9 cellular contexts compared by ENCODE assay signal in the genomic region with DNA sequence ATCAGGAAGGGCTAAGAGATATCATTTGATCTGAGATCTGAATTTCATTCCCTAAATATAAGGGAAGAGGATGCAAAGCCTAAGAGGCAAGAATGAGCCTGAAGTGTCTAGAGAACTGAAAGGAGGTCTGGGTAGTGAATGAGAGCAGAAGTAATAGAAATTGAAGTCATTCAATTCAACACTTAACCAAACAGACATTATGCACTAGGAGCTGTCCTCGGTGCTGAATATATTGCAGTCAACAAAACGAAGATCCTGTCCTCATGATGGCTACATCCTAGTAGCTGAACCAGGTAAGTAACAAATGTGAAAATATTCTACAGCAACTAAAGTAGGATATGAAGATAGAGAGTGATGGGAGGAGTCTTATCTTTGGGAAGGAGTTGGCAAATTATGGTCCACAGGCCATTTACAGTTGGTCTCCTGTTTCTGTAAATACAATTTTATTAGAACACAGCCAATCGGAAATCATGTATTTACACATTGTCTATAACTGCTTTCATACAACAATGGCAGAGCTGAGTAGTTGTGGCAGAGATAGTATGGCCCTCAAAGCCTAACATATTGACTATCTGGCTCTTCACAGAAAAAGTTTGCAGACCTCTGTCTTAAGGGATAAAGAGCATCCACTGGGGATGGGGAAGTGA.
A peak's percentile ranks its signal among the peaks of the same experiment; 100 is the strongest.
DNase-seq lines count a peak whose midpoint lies in the region; ATAC-seq and TF ChIP-seq lines count a peak whose summit lies in the region.
"Had no signal": no experiment of that assay in that cellular context is flagged by ENCODE, and none has a peak within 500 bp of the region (broad histone marks: within the 10 kb centered on the region; RNA-seq: fewer than 3 reads in every experiment).

No MANE protein-coding gene starts in this region.

- CTCF ChIA-PET in activated CD4-positive, alpha-beta memory T cell treated with anti-CD3 and anti-CD28 coated beads, Interleukin-2, amount 10 ng/mL, durations not matched to agents 7 days and 5 days (lab: Charles Lee), result no interaction called here

- no peaks in the 10 kb centered on the region for H3K36me3 Mint-ChIP-seq in activated CD4-positive, alpha-beta memory T cell treated with anti-CD3 and anti-CD28 coated beads, Interleukin-2, amount 10 ng/mL, durations not matched to agents 7 days and 5 days (ENCODE audit: low read depth)

- POLR2A ChIA-PET in activated CD4-positive, alpha-beta memory T cell treated with anti-CD3 and anti-CD28 coated beads, Interleukin-2, amount 10 ng/mL, durations not matched to agents 7 days and 5 days (lab: Charles Lee), result no interaction called here

- peak; percentile 55 for ATAC-seq in mucosa of descending colon
- ATAC-seq: right cardiac atrium had no signal

- TF ChIP-seq CTCF in GM20000 (IDR thresholded peaks at IDR 0.05; ENCODE audit: extremely low read depth, missing control alignments) (no peak), mucosa of descending colon (IDR thresholded peaks at IDR 0.05) (no peak)

- DNase-seq in GM20000 (ENCODE audit: low spot score), result peak; percentile 20
- DNase-seq in NAMALWA (ENCODE audit: low spot score), result peak; percentile 57
- peak; percentile 4 for DNase-seq in cerebellar cortex (ENCODE audit: low spot score)
- peak in 1 of 3 donors; percentile 75 for DNase-seq in mucosa of descending colon
- no peak for DNase-seq in GM19240 (ENCODE audit: insufficient read length, low spot score)
- no peak for DNase-seq in activated CD4-positive, alpha-beta memory T cell treated with anti-CD3 and anti-CD28 coated beads, Interleukin-2, amount 10 ng/mL, durations not matched to agents 7 days and 5 days
- DNase-seq in effector memory CD4-positive, alpha-beta T cell, result no peak
- DNase-seq: right cardiac atrium, upper lobe of left lung had no signal

- no peaks in the 10 kb centered on the region for H3K4me1 Mint-ChIP-seq in activated CD4-positive, alpha-beta memory T cell treated with anti-CD3 and anti-CD28 coated beads, Interleukin-2, amount 10 ng/mL, durations not matched to agents 7 days and 5 days

- H3K4me3 Mint-ChIP-seq in activated CD4-positive, alpha-beta memory T cell treated with anti-CD3 and anti-CD28 coated beads, Interleukin-2, amount 10 ng/mL, durations not matched to agents 7 days and 5 days, result no peak overlapping the region

- no peak overlapping the region for H3K27ac ChIP-seq in effector memory CD4-positive, alpha-beta T cell (ENCODE audit: insufficient read depth, low read length, poor library complexity, severe bottlenecking)
- H3K27ac ChIP-seq: upper lobe of left lung had no signal

- H3K9me3 ChIP-seq in mucosa of descending colon, result no peaks in the 10 kb centered on the region
- H3K9me3 ChIP-seq in effector memory CD4-positive, alpha-beta T cell (ENCODE audit: control insufficient read depth, low read length), result no peaks in the 10 kb centered on the region
- H3K9me3 ChIP-seq: upper lobe of left lung had no signal

- no peak overlapping the region for H3K27ac Mint-ChIP-seq in activated CD4-positive, alpha-beta memory T cell treated with anti-CD3 and anti-CD28 coated beads, Interleukin-2, amount 10 ng/mL, durations not matched to agents 7 days and 5 days

- H3K27me3 Mint-ChIP-seq in activated CD4-positive, alpha-beta memory T cell treated with anti-CD3 and anti-CD28 coated beads, Interleukin-2, amount 10 ng/mL, durations not matched to agents 7 days and 5 days, result no peaks in the 10 kb centered on the region

- no peaks in the 10 kb centered on the region for H3K27me3 ChIP-seq in effector memory CD4-positive, alpha-beta T cell (replicated peaks; ENCODE audit: control insufficient read depth, insufficient read depth, low read length, poor library complexity, severe bottlenecking)
- H3K27me3 ChIP-seq: upper lobe of left lung had no signal

- no peaks in the 10 kb centered on the region for H3K4me1 ChIP-seq in mucosa of descending colon (ENCODE audit: low read depth)
- H3K4me1 ChIP-seq in effector memory CD4-positive, alpha-beta T cell (ENCODE audit: control insufficient read depth, insufficient read depth, low read length, poor library complexity, severe bottlenecking), result no peaks in the 10 kb centered on the region
- H3K4me1 ChIP-seq: upper lobe of left lung had no signal

- no peak overlapping the region for H3K4me3 ChIP-seq in mucosa of descending colon
- no peak overlapping the region for H3K4me3 ChIP-seq in effector memory CD4-positive, alpha-beta T cell (ENCODE audit: insufficient read depth, low read depth, low read length, poor library complexity, severe bottlenecking)
- H3K4me3 ChIP-seq: upper lobe of left lung had no signal

- H3K9me3 Mint-ChIP-seq in activated CD4-positive, alpha-beta memory T cell treated with anti-CD3 and anti-CD28 coated beads, Interleukin-2, amount 10 ng/mL, durations not matched to agents 7 days and 5 days, result peaks cover 4% of the 10 kb centered on the region

- intact Hi-C loops in mucosa of descending colon (cut with DNase I, micrococcal nuclease), result no loop called here

- no peaks in the 10 kb centered on the region for H3K36me3 ChIP-seq in mucosa of descending colon (ENCODE audit: low read depth)
- H3K36me3 ChIP-seq in effector memory CD4-positive, alpha-beta T cell (ENCODE audit: control insufficient read depth, insufficient read depth, low read length), result no peaks in the 10 kb centered on the region
- H3K36me3 ChIP-seq: upper lobe of left lung had no signal

Comparison
In these comparisons a context has a peak if more than half of its experiments do, and no peak if none do; other contexts are left out.
1. DNase-seq: peak in GM20000 (single experiment), NAMALWA (single experiment) and cerebellar cortex (single experiment); none in GM19240 (single experiment), activated CD4-positive, alpha-beta memory T cell treated with anti-CD3 and anti-CD28 coated beads, Interleukin-2, amount 10 ng/mL, durations not matched to agents 7 days and 5 days (single experiment) and effector memory CD4-positive, alpha-beta T cell (0 of 3).